Comparison of ENCODE assay signal across 7 cellular contexts in the genomic region with DNA sequence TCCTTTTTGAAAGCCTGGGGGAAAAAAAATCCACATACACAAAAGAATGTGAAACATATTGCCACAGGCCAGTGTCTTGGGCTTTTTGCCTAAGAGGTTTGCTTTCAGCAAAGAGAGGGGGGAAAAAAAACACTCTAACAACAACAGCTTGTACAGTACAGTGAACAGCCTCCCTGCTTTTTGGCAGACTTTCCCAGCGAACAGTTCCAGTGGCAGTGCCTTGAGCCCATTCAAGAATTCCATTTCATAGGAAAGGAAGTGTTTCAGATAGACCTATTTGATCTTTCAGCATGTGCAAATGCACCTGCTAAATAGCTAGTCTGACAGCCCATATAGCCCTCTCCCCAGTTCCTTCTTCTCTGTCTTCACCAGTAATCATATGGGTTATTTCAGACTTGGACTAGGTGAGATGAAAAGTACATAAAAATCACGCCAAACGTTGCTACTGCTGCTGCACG. TPM values are rescaled to one million over a fixed set of nuclear protein-coding genes. Genes with fewer than 3 reads are reported as not detected.
DNase-seq lines count a peak whose midpoint lies in the region; ATAC-seq and TF ChIP-seq lines count a peak whose summit lies in the region.

No MANE protein-coding gene starts in this region.

- H3K27me3 ChIP-seq in colonic mucosa (no peaks in the 10 kb centered on the region), lung (ENCODE audit: control insufficient read depth, insufficient read depth) (no peaks in the 10 kb centered on the region), tibial nerve (no peaks in the 10 kb centered on the region)

- peaks cover 8% of the 10 kb centered on the region for H3K4me1 ChIP-seq in colonic mucosa
- peaks cover 0 to 8% of the 10 kb centered on the region in 2 donors for H3K4me1 ChIP-seq in lung (ENCODE audit: control insufficient read depth in 2 of 2, insufficient read depth in 2 of 2, low read length in 2 of 2)
- H3K4me1 ChIP-seq in tibial nerve: peaks cover 0 to 40% (median 11%) of the 10 kb centered on the region in 4 donors

- H3K36me3 ChIP-seq in colonic mucosa: no peaks in the 10 kb centered on the region
- no peaks in the 10 kb centered on the region for H3K36me3 ChIP-seq in lung (ENCODE audit: control insufficient read depth in 2 of 2, insufficient read depth in 2 of 2, low read length in 2 of 2)
- no peaks in the 10 kb centered on the region for H3K36me3 ChIP-seq in tibial nerve

- TF ChIP-seq CTCF in HFF-Myc (IDR thresholded peaks at IDR 0.05; ENCODE audit: low read depth, low read length, missing control alignments) (no peak), colonic mucosa (IDR thresholded peaks at IDR 0.05) (no peak), lung (IDR thresholded peaks at IDR 0.05; ENCODE audit: control extremely low read depth, extremely low read depth) (no peak), tibial nerve (IDR thresholded peaks at IDR 0.05) (no peak)

- ATAC-seq in GM18511 (IDR thresholded peaks at IDR 0.05; ENCODE audit: unreplicated experiment): peak; percentile 56
- ATAC-seq in lung (ENCODE audit: insufficient read depth, low FRiP score): peak; percentile 37

- no peaks in the 10 kb centered on the region for H3K9me3 ChIP-seq in colonic mucosa
- H3K9me3 ChIP-seq in lung (ENCODE audit: control insufficient read depth in 2 of 2, insufficient read depth in 1 of 2, low read length in 1 of 2): no peaks in the 10 kb centered on the region
- no peaks in the 10 kb centered on the region for H3K9me3 ChIP-seq in tibial nerve

- no peak for DNase-seq in HFF-Myc (ENCODE audit: extremely low read depth, low read depth)
- DNase-seq in NCI-H69 (lab: John Stamatoyannopoulos, UW): peak; percentile 57
- DNase-seq in colonic mucosa: peak; percentile 36
- peak; percentile 34 for DNase-seq in lung (ENCODE audit: low spot score)
- DNase-seq in tibial nerve (ENCODE audit: low spot score in 2 of 2): peak in 1 of 2 donors; percentile 36
- no peak for DNase-seq in NK-92 (lab: John Stamatoyannopoulos, UW; ENCODE audit: unreplicated experiment)

- H3K27ac ChIP-seq in colonic mucosa (peak overlapping the region; percentile 89), lung (ENCODE audit: low read depth in 1 of 2, low read length in 1 of 2) (peak overlapping the region; percentile 71 to 98), tibial nerve (peak overlapping the region; percentile 35 to 87 (median 78))

- H3K4me3 ChIP-seq in HFF-Myc (replicated peaks; ENCODE audit: low read depth, low read length) (peak overlapping the region; percentile 74), colonic mucosa (peak overlapping the region; percentile 44), lung (peak overlapping the region; percentile 91), tibial nerve (peak overlapping the region; percentile 27 to 66 (median 53))

- 4 to 5% methylated on average over 4 of the region's 4 CpGs for WGBS in lung, 2 donors
- 1 to 2% methylated on average over 4 of the region's 4 CpGs for WGBS in tibial nerve, 2 donors

- intact Hi-C loops in colonic mucosa (cut with DNase I): no loop called here

- TF ChIP-seq EP300 in tibial nerve (IDR thresholded peaks at IDR 0.05): no peak

- TF ChIP-seq POLR2A in tibial nerve (IDR thresholded peaks at IDR 0.05): no peak

- H3K9ac ChIP-seq in colonic mucosa (ENCODE audit: low read depth in 2 of 2, low read length in 2 of 2): peak overlapping the region; percentile 84 to 96

RNA-seq across cellular contexts. Expression of a gene that starts 0.5 kb away (rescaled TPM):
- total RNA-seq in colonic mucosa (10 to 100 TPM; 18.7 to 28.3 TPM), lung (10 to 100 TPM; 44.4 to 70.7 TPM), tibial nerve (10 to 100 TPM in 3 of 4 donors, 1 to 10 TPM in 1; 9.6 to 16.8 (median 13.9) TPM)
- polyA plus RNA-seq in lung: 10 to 100 TPM; 16.4 to 21.6 TPM

Comparison
In these comparisons a context has a peak if more than half of its experiments do, and no peak if none do; other contexts are left out.
1. DNase-seq: peak in NCI-H69 (single experiment), colonic mucosa (single experiment) and lung (single experiment); none in HFF-Myc (single experiment) and NK-92 (single experiment).
2. Peak in every context shown above with its lines, with median percentiles within 50 percentile points of each other: H3K4me3 ChIP-seq and H3K27ac ChIP-seq.